2 cellular contexts compared by ENCODE assay signal in the genomic region with DNA sequence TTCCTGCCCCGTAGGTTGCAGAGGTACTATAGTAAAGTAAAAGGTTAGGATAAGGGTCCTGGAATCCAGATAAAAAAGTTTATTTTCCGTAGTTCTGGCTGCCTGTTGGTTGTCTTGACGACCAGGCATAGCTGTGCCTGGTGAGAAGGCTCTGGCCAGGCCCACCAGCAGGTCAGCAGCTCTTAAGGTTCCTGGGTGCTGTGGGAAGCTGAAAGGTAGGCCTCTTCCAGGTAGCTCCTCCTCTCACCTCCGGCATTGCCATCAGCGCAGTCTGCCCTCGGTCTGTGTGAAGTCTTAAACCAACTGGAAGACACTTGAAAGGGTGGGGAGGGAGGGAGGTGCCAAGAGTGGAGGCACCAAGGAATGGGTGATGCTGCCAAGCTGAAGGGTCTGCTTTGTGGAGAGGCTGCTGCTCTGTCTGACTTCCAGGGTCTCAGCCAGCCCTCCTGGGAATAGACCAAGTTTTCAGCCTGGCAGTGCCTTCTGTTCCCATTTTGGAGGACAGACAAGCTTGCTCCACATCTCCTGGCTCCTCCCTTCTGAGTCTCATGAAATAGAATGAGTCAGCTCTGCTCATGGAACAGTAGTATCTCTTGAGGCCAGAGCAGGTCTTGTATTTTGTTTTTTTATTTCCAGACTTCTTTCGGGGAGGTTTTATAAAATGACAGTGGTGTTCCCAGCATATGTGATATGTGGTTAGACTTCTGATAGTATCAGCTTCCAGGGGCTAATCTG.
TF ChIP-seq lines count a peak whose summit lies in the region.

No MANE protein-coding gene starts in this region.

TF ChIP-seq in liver, 16 proteins besides CTCF, POLR2A, EP300 and RAD21:
- no peak for TF ChIP-seq GABPA (IDR thresholded peaks at IDR 0.05 in 1 of 2, conservative IDR thresholded peaks at IDR 0.05 in 1 of 2)
- TF ChIP-seq NR2F2 (IDR thresholded peaks at IDR 0.05): no peak

TF ChIP-seq in HepG2, 621 proteins besides CTCF, POLR2A, EP300 and RAD21:
- TF ChIP-seq, protein P1, sequence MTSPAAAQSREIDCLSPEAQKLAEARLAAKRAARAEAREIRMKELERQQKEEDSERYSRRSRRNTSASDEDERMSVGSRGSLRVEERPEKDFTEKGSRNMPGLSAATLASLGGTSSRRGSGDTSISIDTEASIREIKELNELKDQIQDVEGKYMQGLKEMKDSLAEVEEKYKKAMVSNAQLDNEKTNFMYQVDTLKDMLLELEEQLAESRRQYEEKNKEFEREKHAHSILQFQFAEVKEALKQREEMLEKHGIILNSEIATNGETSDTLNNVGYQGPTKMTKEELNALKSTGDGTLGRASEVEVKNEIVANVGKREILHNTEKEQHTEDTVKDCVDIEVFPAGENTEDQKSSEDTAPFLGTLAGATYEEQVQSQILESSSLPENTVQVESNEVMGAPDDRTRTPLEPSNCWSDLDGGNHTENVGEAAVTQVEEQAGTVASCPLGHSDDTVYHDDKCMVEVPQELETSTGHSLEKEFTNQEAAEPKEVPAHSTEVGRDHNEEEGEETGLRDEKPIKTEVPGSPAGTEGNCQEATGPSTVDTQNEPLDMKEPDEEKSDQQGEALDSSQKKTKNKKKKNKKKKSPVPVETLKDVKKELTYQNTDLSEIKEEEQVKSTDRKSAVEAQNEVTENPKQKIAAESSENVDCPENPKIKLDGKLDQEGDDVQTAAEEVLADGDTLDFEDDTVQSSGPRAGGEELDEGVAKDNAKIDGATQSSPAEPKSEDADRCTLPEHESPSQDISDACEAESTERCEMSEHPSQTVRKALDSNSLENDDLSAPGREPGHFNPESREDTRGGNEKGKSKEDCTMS (CRISPR knock-in tag; conservative IDR thresholded peaks at IDR 0.05): no peak
- TF ChIP-seq, protein P2, sequence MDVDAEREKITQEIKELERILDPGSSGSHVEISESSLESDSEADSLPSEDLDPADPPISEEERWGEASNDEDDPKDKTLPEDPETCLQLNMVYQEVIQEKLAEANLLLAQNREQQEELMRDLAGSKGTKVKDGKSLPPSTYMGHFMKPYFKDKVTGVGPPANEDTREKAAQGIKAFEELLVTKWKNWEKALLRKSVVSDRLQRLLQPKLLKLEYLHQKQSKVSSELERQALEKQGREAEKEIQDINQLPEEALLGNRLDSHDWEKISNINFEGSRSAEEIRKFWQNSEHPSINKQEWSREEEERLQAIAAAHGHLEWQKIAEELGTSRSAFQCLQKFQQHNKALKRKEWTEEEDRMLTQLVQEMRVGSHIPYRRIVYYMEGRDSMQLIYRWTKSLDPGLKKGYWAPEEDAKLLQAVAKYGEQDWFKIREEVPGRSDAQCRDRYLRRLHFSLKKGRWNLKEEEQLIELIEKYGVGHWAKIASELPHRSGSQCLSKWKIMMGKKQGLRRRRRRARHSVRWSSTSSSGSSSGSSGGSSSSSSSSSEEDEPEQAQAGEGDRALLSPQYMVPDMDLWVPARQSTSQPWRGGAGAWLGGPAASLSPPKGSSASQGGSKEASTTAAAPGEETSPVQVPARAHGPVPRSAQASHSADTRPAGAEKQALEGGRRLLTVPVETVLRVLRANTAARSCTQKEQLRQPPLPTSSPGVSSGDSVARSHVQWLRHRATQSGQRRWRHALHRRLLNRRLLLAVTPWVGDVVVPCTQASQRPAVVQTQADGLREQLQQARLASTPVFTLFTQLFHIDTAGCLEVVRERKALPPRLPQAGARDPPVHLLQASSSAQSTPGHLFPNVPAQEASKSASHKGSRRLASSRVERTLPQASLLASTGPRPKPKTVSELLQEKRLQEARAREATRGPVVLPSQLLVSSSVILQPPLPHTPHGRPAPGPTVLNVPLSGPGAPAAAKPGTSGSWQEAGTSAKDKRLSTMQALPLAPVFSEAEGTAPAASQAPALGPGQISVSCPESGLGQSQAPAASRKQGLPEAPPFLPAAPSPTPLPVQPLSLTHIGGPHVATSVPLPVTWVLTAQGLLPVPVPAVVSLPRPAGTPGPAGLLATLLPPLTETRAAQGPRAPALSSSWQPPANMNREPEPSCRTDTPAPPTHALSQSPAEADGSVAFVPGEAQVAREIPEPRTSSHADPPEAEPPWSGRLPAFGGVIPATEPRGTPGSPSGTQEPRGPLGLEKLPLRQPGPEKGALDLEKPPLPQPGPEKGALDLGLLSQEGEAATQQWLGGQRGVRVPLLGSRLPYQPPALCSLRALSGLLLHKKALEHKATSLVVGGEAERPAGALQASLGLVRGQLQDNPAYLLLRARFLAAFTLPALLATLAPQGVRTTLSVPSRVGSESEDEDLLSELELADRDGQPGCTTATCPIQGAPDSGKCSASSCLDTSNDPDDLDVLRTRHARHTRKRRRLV (CRISPR knock-in tag; IDR thresholded peaks at IDR 0.05): no peak
- TF ChIP-seq TBL1XR1 (IDR thresholded peaks at IDR 0.05; ENCODE audit: borderline replicate concordance, low read length, partially characterized antibody) (no peak), PITX1 (CRISPR knock-in tag; IDR thresholded peaks at IDR 0.05) (no peak)
- TF ChIP-seq, protein P3, sequence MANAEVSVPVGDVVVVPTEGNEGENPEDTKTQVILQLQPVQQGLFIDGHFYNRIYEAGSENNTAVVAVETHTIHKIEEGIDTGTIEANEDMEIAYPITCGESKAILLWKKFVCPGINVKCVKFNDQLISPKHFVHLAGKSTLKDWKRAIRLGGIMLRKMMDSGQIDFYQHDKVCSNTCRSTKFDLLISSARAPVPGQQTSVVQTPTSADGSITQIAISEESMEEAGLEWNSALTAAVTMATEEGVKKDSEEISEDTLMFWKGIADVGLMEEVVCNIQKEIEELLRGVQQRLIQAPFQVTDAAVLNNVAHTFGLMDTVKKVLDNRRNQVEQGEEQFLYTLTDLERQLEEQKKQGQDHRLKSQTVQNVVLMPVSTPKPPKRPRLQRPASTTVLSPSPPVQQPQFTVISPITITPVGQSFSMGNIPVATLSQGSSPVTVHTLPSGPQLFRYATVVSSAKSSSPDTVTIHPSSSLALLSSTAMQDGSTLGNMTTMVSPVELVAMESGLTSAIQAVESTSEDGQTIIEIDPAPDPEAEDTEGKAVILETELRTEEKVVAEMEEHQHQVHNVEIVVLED (CRISPR knock-in tag; IDR thresholded peaks at IDR 0.05; ENCODE audit: borderline replicate concordance): no peak
- TF ChIP-seq, protein P4, sequence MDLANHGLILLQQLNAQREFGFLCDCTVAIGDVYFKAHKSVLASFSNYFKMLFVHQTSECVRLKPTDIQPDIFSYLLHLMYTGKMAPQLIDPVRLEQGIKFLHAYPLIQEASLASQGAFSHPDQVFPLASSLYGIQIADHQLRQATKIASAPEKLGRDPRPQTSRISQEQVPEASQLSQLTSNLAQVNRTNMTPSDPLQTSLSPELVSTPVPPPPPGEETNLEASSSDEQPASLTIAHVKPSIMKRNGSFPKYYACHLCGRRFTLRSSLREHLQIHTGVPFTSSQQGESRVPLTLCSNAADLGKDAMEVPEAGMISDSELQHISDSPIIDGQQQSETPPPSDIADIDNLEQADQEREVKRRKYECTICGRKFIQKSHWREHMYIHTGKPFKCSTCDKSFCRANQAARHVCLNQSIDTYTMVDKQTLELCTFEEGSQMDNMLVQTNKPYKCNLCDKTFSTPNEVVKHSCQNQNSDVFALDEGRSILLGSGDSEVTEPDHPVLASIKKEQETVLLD (CRISPR knock-in tag; IDR thresholded peaks at IDR 0.05; ENCODE audit: low read depth): no peak
